Comparison of ENCODE assay signal across 34 cellular contexts in the genomic region with DNA sequence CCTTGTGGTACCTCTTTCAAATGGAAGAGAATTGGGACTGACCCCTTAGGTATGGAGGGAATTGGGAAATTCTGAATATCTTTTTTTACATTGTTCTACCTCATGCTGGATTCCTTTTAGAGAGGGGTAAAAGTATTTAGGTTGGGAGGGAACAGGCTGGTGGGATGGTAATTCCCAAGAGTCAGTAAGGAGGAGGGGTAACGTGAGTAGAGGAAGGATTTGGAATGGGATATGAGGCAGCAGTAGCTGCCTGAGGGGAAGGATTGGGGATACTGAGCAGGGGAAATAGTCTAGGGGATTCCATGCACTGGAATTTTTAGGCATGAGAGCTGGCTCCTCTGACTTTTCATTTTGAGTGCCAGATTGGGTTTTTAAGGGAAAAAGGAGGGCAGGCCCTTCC. TPM values are rescaled to one million over a fixed set of nuclear protein-coding genes. Genes with fewer than 3 reads are reported as not detected.
"Had no signal": no experiment of that assay in that cellular context is flagged by ENCODE, and none has a peak within 500 bp of the region (broad histone marks: within the 10 kb centered on the region; RNA-seq: fewer than 3 reads in every experiment).

No MANE protein-coding gene starts in this region.

- H3K79me2 ChIP-seq: parathyroid adenoma had no signal

- H3K4me3 Mint-ChIP-seq: activated B cell treated with CpG ODN at 0.5 μM for 24 hours; activated CD8-positive, alpha-beta memory T cell treated with anti-CD3 and anti-CD28 coated beads, Interleukin-2, amount 10 ng/mL, durations not matched to agents 7 days and 5 days; activated CD8-positive, alpha-beta T cell treated with anti-CD3 and anti-CD28 coated beads, Interleukin-2, amount 10 ng/mL, durations not matched to agents 7 days and 5 days; naive thymus-derived CD8-positive, alpha-beta T cell; neural crest cell; stimulated activated naive B cell treated with anti-CD40 and anti-IgM and Interleukin-4, amounts not matched to agents 10 μg/mL and 1 μg/mL and 100 μg/mL, for 72 hours had no signal

- H3K27ac ChIP-seq: body of pancreas, gastrocnemius medialis, parathyroid adenoma, right atrium auricular region, stomach, suprapubic skin, tibial artery had no signal

- H3K36me3 Mint-ChIP-seq: activated CD8-positive, alpha-beta memory T cell treated with anti-CD3 and anti-CD28 coated beads, Interleukin-2, amount 10 ng/mL, durations not matched to agents 7 days and 5 days; activated naive CD4-positive, alpha-beta T cell treated with anti-CD3 and anti-CD28 coated beads, Interleukin-2, amount 50 U/mL, for 72 hours; naive thymus-derived CD8-positive, alpha-beta T cell; stimulated activated naive B cell treated with anti-CD40 and anti-IgM and Interleukin-4, amounts not matched to agents 10 μg/mL and 1 μg/mL and 100 μg/mL, for 72 hours had no signal

- H3K27ac Mint-ChIP-seq: activated B cell treated with CpG ODN at 0.5 μM for 24 hours; activated CD8-positive, alpha-beta memory T cell treated with anti-CD3 and anti-CD28 coated beads, Interleukin-2, amount 10 ng/mL, durations not matched to agents 7 days and 5 days; activated CD8-positive, alpha-beta T cell treated with anti-CD3 and anti-CD28 coated beads, Interleukin-2, amount 10 ng/mL, durations not matched to agents 7 days and 5 days; activated naive CD4-positive, alpha-beta T cell treated with anti-CD3 and anti-CD28 coated beads, Interleukin-2, amount 50 U/mL, for 72 hours; activated T-helper 2 cell treated with anti-CD3 and anti-CD28 coated beads, Interferon-gamma antibody, Interleukin-2, Interleukin-4, amounts not matched to agents 10 μg/mL and 5 μg/mL and 100 μg/mL, durations not matched to agents 14 hours and 24 hours and 36 hours; naive thymus-derived CD8-positive, alpha-beta T cell; stimulated activated naive B cell treated with anti-CD40 and anti-IgM and Interleukin-4, amounts not matched to agents 10 μg/mL and 1 μg/mL and 100 μg/mL, for 72 hours had no signal

- H3K9me3 Mint-ChIP-seq: activated B cell treated with CpG ODN at 0.5 μM for 24 hours; activated naive CD4-positive, alpha-beta T cell treated with anti-CD3 and anti-CD28 coated beads, Interleukin-2, amount 50 U/mL, for 72 hours; activated T-helper 2 cell treated with anti-CD3 and anti-CD28 coated beads, Interferon-gamma antibody, Interleukin-2, Interleukin-4, amounts not matched to agents 10 μg/mL and 5 μg/mL and 100 μg/mL, durations not matched to agents 14 hours and 24 hours and 36 hours; naive thymus-derived CD8-positive, alpha-beta T cell; neural crest cell; stimulated activated naive B cell treated with anti-CD40 and anti-IgM and Interleukin-4, amounts not matched to agents 10 μg/mL and 1 μg/mL and 100 μg/mL, for 72 hours had no signal

- H3K27me3 ChIP-seq: body of pancreas, gastrocnemius medialis, right atrium auricular region, suprapubic skin, tibial artery had no signal

- H3K9ac ChIP-seq: parathyroid adenoma had no signal

- H3K4me3 ChIP-seq: body of pancreas, gastrocnemius medialis, right atrium auricular region, smooth muscle cell, stomach, suprapubic skin, tibial artery had no signal

- FAIRE-seq: colon, keratinocyte had no signal

- H3K4me2 ChIP-seq: smooth muscle cell had no signal

- H3K4me1 Mint-ChIP-seq: activated B cell treated with CpG ODN at 0.5 μM for 24 hours; activated CD8-positive, alpha-beta memory T cell treated with anti-CD3 and anti-CD28 coated beads, Interleukin-2, amount 10 ng/mL, durations not matched to agents 7 days and 5 days; stimulated activated naive B cell treated with anti-CD40 and anti-IgM and Interleukin-4, amounts not matched to agents 10 μg/mL and 1 μg/mL and 100 μg/mL, for 72 hours had no signal

- H3K4me1 ChIP-seq: body of pancreas, gastrocnemius medialis, parathyroid adenoma, right atrium auricular region, stomach, suprapubic skin, tibial artery had no signal

- H3K36me3 ChIP-seq: gastrocnemius medialis, right atrium auricular region, stomach, suprapubic skin, tibial artery had no signal

- H2AFZ ChIP-seq: parathyroid adenoma had no signal

- DNase-seq: activated B cell treated with CpG ODN at 0.5 μM for 24 hours; activated CD4-positive, alpha-beta T cell treated with anti-CD3 and anti-CD28 coated beads, Interleukin-2, amount 50 U/mL, for 1 hour; activated CD8-positive, alpha-beta memory T cell treated with anti-CD3 and anti-CD28 coated beads, Interleukin-2, amount 10 ng/mL, durations not matched to agents 7 days and 5 days; activated CD8-positive, alpha-beta T cell treated with anti-CD3 and anti-CD28 coated beads, Interleukin-2, amount 10 ng/mL, durations not matched to agents 7 days and 5 days; activated T-cell treated with anti-CD3 and anti-CD28 coated beads, Interleukin-2, amount 50 U/mL, for 48 hours; anterior cingulate cortex; body of pancreas; dermis blood vessel endothelial cell; effector CD8-positive, alpha-beta T cell; gastrocnemius medialis; glutamatergic neuron; left cardiac atrium; left ventricle myocardium superior; mammary epithelial cell; midbrain; naive thymus-derived CD8-positive, alpha-beta T cell; nucleus accumbens; stimulated activated CD4-positive, alpha-beta T cell treated with anti-CD3 and anti-CD28 coated beads, Interleukin-2, amount 100 ng/mL, for 24 hours; stimulated activated naive B cell treated with anti-CD40 and anti-IgM and Interleukin-4, amounts not matched to agents 10 μg/mL and 1 μg/mL and 100 μg/mL, for 72 hours; stomach; T-helper 2 cell; tibial artery had no signal

- H3K9me3 ChIP-seq: body of pancreas, gastrocnemius medialis, right atrium auricular region, stomach, suprapubic skin, tibial artery had no signal

RNA-seq across cellular contexts. Expression of a gene that starts 3.8 kb away (rescaled TPM):
- total RNA-seq: activated B cell treated with CpG ODN at 0.5 μM for 24 hours; activated CD8-positive, alpha-beta memory T cell treated with anti-CD3 and anti-CD28 coated beads, Interleukin-2, amount 10 ng/mL, durations not matched to agents 7 days and 5 days; activated CD8-positive, alpha-beta T cell treated with anti-CD3 and anti-CD28 coated beads, Interleukin-2, amount 10 ng/mL, durations not matched to agents 7 days and 5 days; activated naive CD4-positive, alpha-beta T cell treated with anti-CD3 and anti-CD28 coated beads, Interleukin-2, amount 50 U/mL, for 72 hours; activated T-helper 2 cell treated with anti-CD3 and anti-CD28 coated beads, Interferon-gamma antibody, Interleukin-2, Interleukin-4, amounts not matched to agents 10 μg/mL and 5 μg/mL and 100 μg/mL, durations not matched to agents 14 hours and 24 hours and 36 hours; body of pancreas; dermis blood vessel endothelial cell; epithelial cell of proximal tubule; gastrocnemius medialis; left ventricle myocardium superior; mammary epithelial cell; naive thymus-derived CD8-positive, alpha-beta T cell; neural crest cell; pulmonary artery endothelial cell; right atrium auricular region; stomach; ureter had no signal
- polyA plus RNA-seq: mammary epithelial cell; naive thymus-derived CD8-positive, alpha-beta T cell; stomach had no signal

RNA-seq across cellular contexts. Expression of a gene that starts 33.9 kb away (rescaled TPM):
- total RNA-seq: activated B cell treated with CpG ODN at 0.5 μM for 24 hours; activated CD8-positive, alpha-beta memory T cell treated with anti-CD3 and anti-CD28 coated beads, Interleukin-2, amount 10 ng/mL, durations not matched to agents 7 days and 5 days; activated CD8-positive, alpha-beta T cell treated with anti-CD3 and anti-CD28 coated beads, Interleukin-2, amount 10 ng/mL, durations not matched to agents 7 days and 5 days; activated naive CD4-positive, alpha-beta T cell treated with anti-CD3 and anti-CD28 coated beads, Interleukin-2, amount 50 U/mL, for 72 hours; activated T-helper 2 cell treated with anti-CD3 and anti-CD28 coated beads, Interferon-gamma antibody, Interleukin-2, Interleukin-4, amounts not matched to agents 10 μg/mL and 5 μg/mL and 100 μg/mL, durations not matched to agents 14 hours and 24 hours and 36 hours; body of pancreas; dermis blood vessel endothelial cell; epithelial cell of proximal tubule; gastrocnemius medialis; left cardiac atrium; left ventricle myocardium superior; mammary epithelial cell; naive thymus-derived CD8-positive, alpha-beta T cell; neural crest cell; pulmonary artery endothelial cell; right atrium auricular region; smooth muscle cell; stomach; ureter had no signal
- polyA plus RNA-seq: keratinocyte; mammary epithelial cell; naive thymus-derived CD8-positive, alpha-beta T cell; smooth muscle cell; stomach had no signal
